In the genomic region with DNA sequence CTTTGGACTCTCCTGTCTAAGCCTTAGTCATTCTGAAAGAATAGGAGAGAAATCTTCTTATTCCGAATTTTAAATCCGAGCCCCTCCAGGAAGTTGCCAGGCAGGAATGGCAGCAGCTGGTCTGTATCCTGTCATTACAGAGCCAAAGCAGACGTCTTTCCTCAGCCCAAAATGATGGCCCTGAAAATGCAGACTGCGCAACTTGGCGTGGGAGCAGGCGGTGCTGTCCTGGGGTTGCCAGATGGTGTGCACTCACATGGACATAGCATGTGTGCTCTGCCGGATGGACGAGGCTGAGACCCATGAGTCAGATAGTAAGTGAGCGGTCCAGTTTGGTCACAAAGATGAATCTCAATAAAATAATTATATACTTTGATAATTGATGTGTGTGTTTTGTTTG, we compare ENCODE assay signal across 23 cellular contexts.
"Had no signal": no experiment of that assay in that cellular context is flagged by ENCODE, and none has a peak within 500 bp of the region (broad histone marks: within the 10 kb centered on the region; RNA-seq: fewer than 3 reads in every experiment).

No MANE protein-coding gene starts in this region.

- H3K4me1 Mint-ChIP-seq: naive thymus-derived CD8-positive, alpha-beta T cell; stimulated activated effector memory CD8-positive, alpha-beta T cell treated with anti-CD3 and anti-CD28 coated beads, Interleukin-12 subunit alpha, Interleukin-12 subunit beta, amount 100 ng/mL, for 72 hours had no signal

- H3K9me3 Mint-ChIP-seq: endodermal cell; neural crest cell; stimulated activated naive CD8-positive, alpha-beta T cell treated with anti-CD3 and anti-CD28 coated beads, Interleukin-15, Interleukin-2, amounts not matched to agents 100 ng/mL and 50 ng/mL, for 24 hours had no signal

- H3K4me3 Mint-ChIP-seq: endodermal cell; naive thymus-derived CD8-positive, alpha-beta T cell; neural crest cell; stimulated activated effector memory CD8-positive, alpha-beta T cell treated with anti-CD3 and anti-CD28 coated beads, Interleukin-12 subunit alpha, Interleukin-12 subunit beta, amount 100 ng/mL, for 72 hours; stimulated activated naive CD8-positive, alpha-beta T cell treated with anti-CD3 and anti-CD28 coated beads, Interleukin-15, Interleukin-2, amounts not matched to agents 100 ng/mL and 50 ng/mL, for 24 hours had no signal

- H3K4me3 ChIP-seq: colonic mucosa, heart left ventricle, mucosa of descending colon, pancreas, prostate gland, right lobe of liver, tibial artery, upper lobe of right lung had no signal

- H3K4me1 ChIP-seq: colonic mucosa, heart left ventricle, prostate gland, tibial artery, upper lobe of right lung had no signal

- H3K36me3 Mint-ChIP-seq: naive thymus-derived CD8-positive, alpha-beta T cell; stimulated activated effector memory CD8-positive, alpha-beta T cell treated with anti-CD3 and anti-CD28 coated beads, Interleukin-12 subunit alpha, Interleukin-12 subunit beta, amount 100 ng/mL, for 72 hours had no signal

- H3K27me3 ChIP-seq: colonic mucosa, heart left ventricle, pancreas, right lobe of liver, tibial artery, upper lobe of right lung had no signal

- H3K9me3 ChIP-seq: colonic mucosa, heart left ventricle, mucosa of descending colon, pancreas, prostate gland, right lobe of liver, tibial artery, upper lobe of right lung had no signal

- ATAC-seq: heart left ventricle; left colon; mucosa of descending colon; naive thymus-derived CD8-positive, alpha-beta T cell; pancreas; right lobe of liver; stimulated activated effector memory CD8-positive, alpha-beta T cell treated with anti-CD3 and anti-CD28 coated beads, Interleukin-12 subunit alpha, Interleukin-12 subunit beta, amount 100 ng/mL, for 72 hours; upper lobe of right lung had no signal

- H3K27ac ChIP-seq: colonic mucosa, heart left ventricle, pancreas, prostate gland, right lobe of liver, tibial artery, upper lobe of right lung had no signal

- H3K27ac Mint-ChIP-seq: endodermal cell; naive thymus-derived CD8-positive, alpha-beta T cell; stimulated activated effector memory CD8-positive, alpha-beta T cell treated with anti-CD3 and anti-CD28 coated beads, Interleukin-12 subunit alpha, Interleukin-12 subunit beta, amount 100 ng/mL, for 72 hours; stimulated activated naive CD8-positive, alpha-beta T cell treated with anti-CD3 and anti-CD28 coated beads, Interleukin-15, Interleukin-2, amounts not matched to agents 100 ng/mL and 50 ng/mL, for 24 hours had no signal

- H3K27me3 Mint-ChIP-seq: naive thymus-derived CD8-positive, alpha-beta T cell; stimulated activated naive CD8-positive, alpha-beta T cell treated with anti-CD3 and anti-CD28 coated beads, Interleukin-15, Interleukin-2, amounts not matched to agents 100 ng/mL and 50 ng/mL, for 24 hours had no signal

- DNase-seq: colonic mucosa; dermis blood vessel endothelial cell; endodermal cell; erythroblast; foreskin melanocyte; heart left ventricle; hippocampal formation; left colon; mucosa of descending colon; naive thymus-derived CD8-positive, alpha-beta T cell; occipital lobe; pancreas; retina; right lobe of liver; stimulated activated CD4-positive, alpha-beta T cell treated with anti-CD3 and anti-CD28 coated beads, Interleukin-4, amount 100 ng/mL, for 1 hour; stimulated activated CD8-positive, alpha-beta memory T cell treated with anti-CD3 and anti-CD28 coated beads, Interleukin-4, amount 100 ng/mL, for 48 hours; tibial artery; upper lobe of right lung had no signal

- FAIRE-seq: endothelial cell of umbilical vein, pancreas had no signal

- H3K36me3 ChIP-seq: colonic mucosa, heart left ventricle, pancreas, prostate gland, right lobe of liver, tibial artery, upper lobe of right lung had no signal
